In the genomic region with DNA sequence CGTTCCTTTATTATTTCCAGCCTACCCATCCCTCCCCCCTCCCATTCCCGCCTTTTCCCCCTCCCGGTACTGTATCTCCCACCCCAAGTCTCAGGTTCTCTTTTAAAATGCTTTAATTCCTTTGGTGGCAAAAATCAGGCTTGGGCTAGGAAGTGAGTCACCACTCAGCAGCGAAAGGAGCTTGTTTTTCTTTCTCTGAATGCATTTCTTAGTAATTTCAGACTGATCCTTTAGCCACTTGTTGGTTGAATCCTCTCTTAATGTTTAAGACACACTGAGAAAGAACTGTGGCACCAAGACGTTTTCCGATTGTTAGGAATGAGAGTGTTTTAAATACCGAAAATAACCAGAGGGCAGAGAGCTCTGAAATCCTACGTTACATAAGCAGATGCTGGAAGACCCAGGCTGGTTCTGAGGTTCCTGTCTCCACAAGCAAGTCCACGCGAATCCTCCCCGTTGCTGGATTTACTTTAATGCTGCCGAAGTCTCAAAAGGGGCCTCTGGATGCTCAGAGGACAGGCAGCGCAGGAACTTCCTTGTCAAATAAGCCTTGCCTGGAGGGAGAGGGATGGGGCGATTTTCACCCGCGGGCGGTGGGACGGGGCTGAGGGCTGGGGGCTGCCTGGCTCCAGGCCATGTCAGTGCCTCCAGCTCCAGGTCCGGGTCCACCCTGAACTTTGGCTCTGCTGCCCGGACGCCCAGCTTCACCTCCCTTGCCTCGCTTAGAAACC, we compare ENCODE assay signal across 1 cellular context.
TF ChIP-seq lines count a peak whose summit lies in the region.

No MANE protein-coding gene starts in this region.

TF ChIP-seq in H1, 55 proteins besides CTCF, POLR2A, EP300 and RAD21 (continued from another document):
- TF ChIP-seq, protein P1, sequence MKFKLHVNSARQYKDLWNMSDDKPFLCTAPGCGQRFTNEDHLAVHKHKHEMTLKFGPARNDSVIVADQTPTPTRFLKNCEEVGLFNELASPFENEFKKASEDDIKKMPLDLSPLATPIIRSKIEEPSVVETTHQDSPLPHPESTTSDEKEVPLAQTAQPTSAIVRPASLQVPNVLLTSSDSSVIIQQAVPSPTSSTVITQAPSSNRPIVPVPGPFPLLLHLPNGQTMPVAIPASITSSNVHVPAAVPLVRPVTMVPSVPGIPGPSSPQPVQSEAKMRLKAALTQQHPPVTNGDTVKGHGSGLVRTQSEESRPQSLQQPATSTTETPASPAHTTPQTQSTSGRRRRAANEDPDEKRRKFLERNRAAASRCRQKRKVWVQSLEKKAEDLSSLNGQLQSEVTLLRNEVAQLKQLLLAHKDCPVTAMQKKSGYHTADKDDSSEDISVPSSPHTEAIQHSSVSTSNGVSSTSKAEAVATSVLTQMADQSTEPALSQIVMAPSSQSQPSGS (IDR thresholded peaks at IDR 0.05; ENCODE audit: low read length): 0 out of 2 replicates have a peak, but pooled peaks have one; percentile 6
- TF ChIP-seq SIX5 (IDR thresholded peaks at IDR 0.05; ENCODE audit: low read depth, low read length): no peak
- TF ChIP-seq, protein P2, sequence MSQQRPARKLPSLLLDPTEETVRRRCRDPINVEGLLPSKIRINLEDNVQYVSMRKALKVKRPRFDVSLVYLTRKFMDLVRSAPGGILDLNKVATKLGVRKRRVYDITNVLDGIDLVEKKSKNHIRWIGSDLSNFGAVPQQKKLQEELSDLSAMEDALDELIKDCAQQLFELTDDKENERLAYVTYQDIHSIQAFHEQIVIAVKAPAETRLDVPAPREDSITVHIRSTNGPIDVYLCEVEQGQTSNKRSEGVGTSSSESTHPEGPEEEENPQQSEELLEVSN (IDR thresholded peaks at IDR 0.05): no peak
- no peak for TF ChIP-seq SRF (IDR thresholded peaks at IDR 0.05; ENCODE audit: low read depth, low read length)
- TF ChIP-seq KDM1A (IDR thresholded peaks at IDR 0.05; ENCODE audit: borderline replicate concordance, low read length): no peak
- no peak for TF ChIP-seq RNF2 (IDR thresholded peaks at IDR 0.05; ENCODE audit: borderline replicate concordance, low read depth, low read length, missing control alignments, poor library complexity, severe bottlenecking)
- TF ChIP-seq SUZ12 (IDR thresholded peaks at IDR 0.05; ENCODE audit: low read length): peak; percentile 6; the same call in 1 of the 2 replicates
- TF ChIP-seq CTBP2 (IDR thresholded peaks at IDR 0.05; ENCODE audit: borderline replicate concordance, insufficient read depth, insufficient read length, low read length): no peak
- no peak for TF ChIP-seq TAF7 (optimal IDR thresholded peaks at IDR 0.05; ENCODE audit: borderline replicate concordance, low read depth, low read length)
- no peak for TF ChIP-seq GTF2F1 (IDR thresholded peaks at IDR 0.05; ENCODE audit: borderline replicate concordance, low read depth, low read length)
- no peak for TF ChIP-seq JUND (IDR thresholded peaks at IDR 0.05; ENCODE audit: low read length)
- TF ChIP-seq CBX8 (IDR thresholded peaks at IDR 0.05; ENCODE audit: borderline replicate concordance, low read depth, low read length): no peak
- TF ChIP-seq SP1 (IDR thresholded peaks at IDR 0.05; ENCODE audit: low read depth, low read length): no peak
- no peak for TF ChIP-seq HDAC6 (IDR thresholded peaks at IDR 0.05; ENCODE audit: low read depth, low read length)
- no peak for TF ChIP-seq YY1 (IDR thresholded peaks at IDR 0.05; ENCODE audit: low read depth, low read length)
- no peak for TF ChIP-seq SIRT6 (IDR thresholded peaks at IDR 0.05; ENCODE audit: low read length)
- TF ChIP-seq CBX5 (IDR thresholded peaks at IDR 0.05; ENCODE audit: low read depth, low read length): no peak
- no peak for TF ChIP-seq BRCA1 (IDR thresholded peaks at IDR 0.05; ENCODE audit: low read depth, low read length)
